ENCODE assay signal across 8 cellular contexts in genomic region chr17:57834146-57834741, GRCh38. TPM values are rescaled to one million over a fixed set of nuclear protein-coding genes. Genes with fewer than 3 reads are reported as not detected.
DNase-seq lines count a peak whose midpoint lies in the region; ATAC-seq, FAIRE-seq and TF ChIP-seq lines count a peak whose summit lies in the region.

No MANE protein-coding gene starts in this region.

- ATAC-seq in activated naive CD8-positive, alpha-beta T cell treated with anti-CD3 and anti-CD28 coated beads, Interleukin-2, amount 10 ng/mL, durations not matched to agents 7 days and 5 days (ENCODE audit: low read depth), result peak; percentile 59
- ATAC-seq in GM21529 (IDR thresholded peaks at IDR 0.05; ENCODE audit: unreplicated experiment), result no peak

- peaks cover 4 to 10% of the 10 kb centered on the region in 2 donors for H3K36me3 ChIP-seq in kidney (ENCODE audit: control insufficient read depth in 1 of 2, insufficient read depth in 2 of 2, low read length in 2 of 2)
- H3K36me3 ChIP-seq in uterus, result no peaks in the 10 kb centered on the region

- H3K4me1 Mint-ChIP-seq in activated naive CD8-positive, alpha-beta T cell treated with anti-CD3 and anti-CD28 coated beads, Interleukin-2, amount 10 ng/mL, durations not matched to agents 7 days and 5 days, result peaks cover 12% of the 10 kb centered on the region

- no peak for FAIRE-seq in kidney (lab: Jason Lieb, UNC)

- peaks cover 5% of the 10 kb centered on the region for H3K36me3 Mint-ChIP-seq in activated naive CD8-positive, alpha-beta T cell treated with anti-CD3 and anti-CD28 coated beads, Interleukin-2, amount 10 ng/mL, durations not matched to agents 7 days and 5 days

- H3K9me3 ChIP-seq in kidney (ENCODE audit: control insufficient read depth in 1 of 2, low read length in 2 of 2), result no peaks in the 10 kb centered on the region
- H3K9me3 ChIP-seq in uterus, result no peaks in the 10 kb centered on the region

- peak overlapping the region in 1 of 2 donors; percentile 37 for H3K9ac ChIP-seq in kidney (ENCODE audit: low read length in 2 of 2)

- H3K27ac ChIP-seq in kidney (ENCODE audit: low read depth in 2 of 2, low read length in 2 of 2) (peak overlapping the region; percentile 73 to 88), uterus (no peak overlapping the region)

- TF ChIP-seq POLR2A in uterus (IDR thresholded peaks at IDR 0.05), result no peak

- no peaks in the 10 kb centered on the region for H3K27me3 ChIP-seq in uterus

- no peaks in the 10 kb centered on the region for H3K27me3 Mint-ChIP-seq in activated naive CD8-positive, alpha-beta T cell treated with anti-CD3 and anti-CD28 coated beads, Interleukin-2, amount 10 ng/mL, durations not matched to agents 7 days and 5 days

- TF ChIP-seq CTCF in AG10803 (conservative IDR thresholded peaks at IDR 0.05; ENCODE audit: low read length) (0 out of 2 replicates have a peak, but pooled peaks have one; percentile 4), kidney (IDR thresholded peaks at IDR 0.05; ENCODE audit: borderline replicate concordance, extremely low read depth, insufficient read depth) (peak; percentile 42), uterus (IDR thresholded peaks at IDR 0.05) (no peak)

- H3K9me3 Mint-ChIP-seq in activated naive CD8-positive, alpha-beta T cell treated with anti-CD3 and anti-CD28 coated beads, Interleukin-2, amount 10 ng/mL, durations not matched to agents 7 days and 5 days, result no peaks in the 10 kb centered on the region

- DNase-seq in AG10803 (ENCODE audit: low read depth) (peak; percentile 42), HT-29 (ENCODE audit: low spot score) (peak; percentile 41), kidney (peak; percentile 88), 8988T (no peak), uterus (no peak), NOMO-1 treated with dmso at 0.1 percent for 144 hours (lab: John Stamatoyannopoulos, UW; ENCODE audit: unreplicated experiment) (no peak)
- DNase-seq in activated naive CD8-positive, alpha-beta T cell treated with anti-CD3 and anti-CD28 coated beads, Interleukin-2, amount 10 ng/mL, durations not matched to agents 7 days and 5 days, result peak; percentile 39

- peaks cover 23 to 24% of the 10 kb centered on the region in 2 donors for H3K4me1 ChIP-seq in kidney (ENCODE audit: control insufficient read depth in 1 of 2, insufficient read depth in 1 of 2, low read depth in 1 of 2, low read length in 2 of 2)
- H3K4me1 ChIP-seq in uterus, result no peaks in the 10 kb centered on the region

- H3K4me3 Mint-ChIP-seq in activated naive CD8-positive, alpha-beta T cell treated with anti-CD3 and anti-CD28 coated beads, Interleukin-2, amount 10 ng/mL, durations not matched to agents 7 days and 5 days, result no peak overlapping the region

- H3K4me3 ChIP-seq in AG10803 (ENCODE audit: low read length), result no peak overlapping the region
- peak overlapping the region; percentile 7 to 43 for H3K4me3 ChIP-seq in kidney (ENCODE audit: low read length in 2 of 2)
- no peak overlapping the region for H3K4me3 ChIP-seq in uterus

- intact Hi-C loops in kidney (cut with DNase I) (loop anchor here (10.0 kb wide), 1 partner anchor 709 kb away; no protein-coding TSS in a partner anchor), uterus (cut with DNase I; ENCODE audit: low total_unique reads) (loop anchor here (10.0 kb wide), 1 partner anchor 589 kb away; no protein-coding TSS in a partner anchor)

- POLR2A ChIA-PET in activated naive CD8-positive, alpha-beta T cell treated with anti-CD3 and anti-CD28 coated beads, Interleukin-2, amount 10 ng/mL, durations not matched to agents 7 days and 5 days (lab: Charles Lee), result interaction anchor here (0.8 to 2.5 kb wide), 4 partner anchors 14 to 162 kb away, joined by 5 to 12 read pairs (median 6); partner anchors contain the start of gene MRPS23

- H3K27ac Mint-ChIP-seq in activated naive CD8-positive, alpha-beta T cell treated with anti-CD3 and anti-CD28 coated beads, Interleukin-2, amount 10 ng/mL, durations not matched to agents 7 days and 5 days, result peak overlapping the region; percentile 62

RNA-seq across cellular contexts. Expression of gene MRPS23, which starts 15.6 kb away (rescaled TPM):
- total RNA-seq in HT-29 (2014; rRNA removed; shearing (Covaris generic)), result 39.9 and 52.7 TPM in 2 replicates
- 10 to 100 TPM; 32.1 to 38.2 TPM for total RNA-seq in activated naive CD8-positive, alpha-beta T cell treated with anti-CD3 and anti-CD28 coated beads, Interleukin-2, amount 10 ng/mL, durations not matched to agents 7 days and 5 days
- total RNA-seq in kidney, result 40.2 TPM
- 75.3 TPM for polyA plus RNA-seq in kidney (ENCODE audit: insufficient read depth, low read depth, low replicate concordance)
- 10 to 100 TPM in 2 of 4 donors, 1 to 10 TPM in 2; 5.9 to 35.2 (median 16.8) TPM for total RNA-seq in uterus

Comparison
In these comparisons a context has a peak if more than half of its experiments do, and no peak if none do; other contexts are left out.
1. DNase-seq: peak in AG10803 (single experiment), HT-29 (single experiment), activated naive CD8-positive, alpha-beta T cell treated with anti-CD3 and anti-CD28 coated beads, Interleukin-2, amount 10 ng/mL, durations not matched to agents 7 days and 5 days (single experiment) and kidney (single experiment); none in 8988T (single experiment), uterus (0 of 2) and NOMO-1 treated with dmso at 0.1 percent for 144 hours (single experiment).
2. H3K4me3 ChIP-seq: peak in kidney (2 of 2); none in AG10803 (single experiment) and uterus (0 of 2).
3. CTCF ChIP-seq: peak in AG10803 (single experiment) and kidney (single experiment); none in uterus (0 of 4).
4. H3K27ac ChIP-seq: peak in kidney (2 of 2); none in uterus (0 of 2).